Comparison of ENCODE assay signal across 1 cellular context in the genomic region with DNA sequence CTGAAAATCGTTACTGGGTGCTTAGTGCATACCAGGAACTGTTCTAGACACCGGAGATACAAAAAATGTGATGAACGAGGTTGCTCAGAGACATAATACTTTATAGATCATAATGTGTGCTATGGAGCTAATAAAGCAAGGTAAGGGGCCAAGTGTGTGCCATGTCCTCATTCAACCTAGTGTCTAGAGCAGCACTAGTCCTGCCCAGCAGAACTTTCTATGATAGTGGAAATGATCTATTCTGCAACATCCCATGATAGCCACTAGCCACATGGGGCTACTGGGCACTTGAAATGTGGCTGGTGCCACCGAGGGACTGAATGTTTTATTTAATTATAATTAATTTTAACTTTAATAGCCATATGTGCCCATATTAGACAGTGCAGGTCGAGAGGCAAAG.
TF ChIP-seq lines count a peak whose summit lies in the region.

No MANE protein-coding gene starts in this region.

TF ChIP-seq in H1, 55 proteins besides CTCF, POLR2A, EP300 and RAD21:
- TF ChIP-seq, protein P1, sequence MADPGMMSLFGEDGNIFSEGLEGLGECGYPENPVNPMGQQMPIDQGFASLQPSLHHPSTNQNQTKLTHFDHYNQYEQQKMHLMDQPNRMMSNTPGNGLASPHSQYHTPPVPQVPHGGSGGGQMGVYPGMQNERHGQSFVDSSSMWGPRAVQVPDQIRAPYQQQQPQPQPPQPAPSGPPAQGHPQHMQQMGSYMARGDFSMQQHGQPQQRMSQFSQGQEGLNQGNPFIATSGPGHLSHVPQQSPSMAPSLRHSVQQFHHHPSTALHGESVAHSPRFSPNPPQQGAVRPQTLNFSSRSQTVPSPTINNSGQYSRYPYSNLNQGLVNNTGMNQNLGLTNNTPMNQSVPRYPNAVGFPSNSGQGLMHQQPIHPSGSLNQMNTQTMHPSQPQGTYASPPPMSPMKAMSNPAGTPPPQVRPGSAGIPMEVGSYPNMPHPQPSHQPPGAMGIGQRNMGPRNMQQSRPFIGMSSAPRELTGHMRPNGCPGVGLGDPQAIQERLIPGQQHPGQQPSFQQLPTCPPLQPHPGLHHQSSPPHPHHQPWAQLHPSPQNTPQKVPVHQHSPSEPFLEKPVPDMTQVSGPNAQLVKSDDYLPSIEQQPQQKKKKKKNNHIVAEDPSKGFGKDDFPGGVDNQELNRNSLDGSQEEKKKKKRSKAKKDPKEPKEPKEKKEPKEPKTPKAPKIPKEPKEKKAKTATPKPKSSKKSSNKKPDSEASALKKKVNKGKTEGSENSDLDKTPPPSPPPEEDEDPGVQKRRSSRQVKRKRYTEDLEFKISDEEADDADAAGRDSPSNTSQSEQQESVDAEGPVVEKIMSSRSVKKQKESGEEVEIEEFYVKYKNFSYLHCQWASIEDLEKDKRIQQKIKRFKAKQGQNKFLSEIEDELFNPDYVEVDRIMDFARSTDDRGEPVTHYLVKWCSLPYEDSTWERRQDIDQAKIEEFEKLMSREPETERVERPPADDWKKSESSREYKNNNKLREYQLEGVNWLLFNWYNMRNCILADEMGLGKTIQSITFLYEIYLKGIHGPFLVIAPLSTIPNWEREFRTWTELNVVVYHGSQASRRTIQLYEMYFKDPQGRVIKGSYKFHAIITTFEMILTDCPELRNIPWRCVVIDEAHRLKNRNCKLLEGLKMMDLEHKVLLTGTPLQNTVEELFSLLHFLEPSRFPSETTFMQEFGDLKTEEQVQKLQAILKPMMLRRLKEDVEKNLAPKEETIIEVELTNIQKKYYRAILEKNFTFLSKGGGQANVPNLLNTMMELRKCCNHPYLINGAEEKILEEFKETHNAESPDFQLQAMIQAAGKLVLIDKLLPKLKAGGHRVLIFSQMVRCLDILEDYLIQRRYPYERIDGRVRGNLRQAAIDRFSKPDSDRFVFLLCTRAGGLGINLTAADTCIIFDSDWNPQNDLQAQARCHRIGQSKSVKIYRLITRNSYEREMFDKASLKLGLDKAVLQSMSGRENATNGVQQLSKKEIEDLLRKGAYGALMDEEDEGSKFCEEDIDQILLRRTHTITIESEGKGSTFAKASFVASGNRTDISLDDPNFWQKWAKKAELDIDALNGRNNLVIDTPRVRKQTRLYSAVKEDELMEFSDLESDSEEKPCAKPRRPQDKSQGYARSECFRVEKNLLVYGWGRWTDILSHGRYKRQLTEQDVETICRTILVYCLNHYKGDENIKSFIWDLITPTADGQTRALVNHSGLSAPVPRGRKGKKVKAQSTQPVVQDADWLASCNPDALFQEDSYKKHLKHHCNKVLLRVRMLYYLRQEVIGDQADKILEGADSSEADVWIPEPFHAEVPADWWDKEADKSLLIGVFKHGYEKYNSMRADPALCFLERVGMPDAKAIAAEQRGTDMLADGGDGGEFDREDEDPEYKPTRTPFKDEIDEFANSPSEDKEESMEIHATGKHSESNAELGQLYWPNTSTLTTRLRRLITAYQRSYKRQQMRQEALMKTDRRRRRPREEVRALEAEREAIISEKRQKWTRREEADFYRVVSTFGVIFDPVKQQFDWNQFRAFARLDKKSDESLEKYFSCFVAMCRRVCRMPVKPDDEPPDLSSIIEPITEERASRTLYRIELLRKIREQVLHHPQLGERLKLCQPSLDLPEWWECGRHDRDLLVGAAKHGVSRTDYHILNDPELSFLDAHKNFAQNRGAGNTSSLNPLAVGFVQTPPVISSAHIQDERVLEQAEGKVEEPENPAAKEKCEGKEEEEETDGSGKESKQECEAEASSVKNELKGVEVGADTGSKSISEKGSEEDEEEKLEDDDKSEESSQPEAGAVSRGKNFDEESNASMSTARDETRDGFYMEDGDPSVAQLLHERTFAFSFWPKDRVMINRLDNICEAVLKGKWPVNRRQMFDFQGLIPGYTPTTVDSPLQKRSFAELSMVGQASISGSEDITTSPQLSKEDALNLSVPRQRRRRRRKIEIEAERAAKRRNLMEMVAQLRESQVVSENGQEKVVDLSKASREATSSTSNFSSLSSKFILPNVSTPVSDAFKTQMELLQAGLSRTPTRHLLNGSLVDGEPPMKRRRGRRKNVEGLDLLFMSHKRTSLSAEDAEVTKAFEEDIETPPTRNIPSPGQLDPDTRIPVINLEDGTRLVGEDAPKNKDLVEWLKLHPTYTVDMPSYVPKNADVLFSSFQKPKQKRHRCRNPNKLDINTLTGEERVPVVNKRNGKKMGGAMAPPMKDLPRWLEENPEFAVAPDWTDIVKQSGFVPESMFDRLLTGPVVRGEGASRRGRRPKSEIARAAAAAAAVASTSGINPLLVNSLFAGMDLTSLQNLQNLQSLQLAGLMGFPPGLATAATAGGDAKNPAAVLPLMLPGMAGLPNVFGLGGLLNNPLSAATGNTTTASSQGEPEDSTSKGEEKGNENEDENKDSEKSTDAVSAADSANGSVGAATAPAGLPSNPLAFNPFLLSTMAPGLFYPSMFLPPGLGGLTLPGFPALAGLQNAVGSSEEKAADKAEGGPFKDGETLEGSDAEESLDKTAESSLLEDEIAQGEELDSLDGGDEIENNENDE (IDR thresholded peaks at IDR 0.05; ENCODE audit: insufficient replicate concordance, low read length), result no peak
- no peak for TF ChIP-seq TAF1 (IDR thresholded peaks at IDR 0.05; ENCODE audit: low read depth, low read length)
- TF ChIP-seq BACH1 (IDR thresholded peaks at IDR 0.05; ENCODE audit: low read length), result no peak
- TF ChIP-seq YY1 (IDR thresholded peaks at IDR 0.05; ENCODE audit: low read depth, low read length), result no peak
- TF ChIP-seq BRCA1 (IDR thresholded peaks at IDR 0.05; ENCODE audit: low read depth, low read length), result no peak
- no peak for TF ChIP-seq JUND (IDR thresholded peaks at IDR 0.05; ENCODE audit: low read length)
- TF ChIP-seq SP1 (IDR thresholded peaks at IDR 0.05; ENCODE audit: low read depth, low read length), result no peak
- TF ChIP-seq EZH2 (IDR thresholded peaks at IDR 0.05; ENCODE audit: low read depth, low read length, severe bottlenecking), result no peak
- no peak for TF ChIP-seq SIRT6 (IDR thresholded peaks at IDR 0.05; ENCODE audit: low read length)
- no peak for TF ChIP-seq TBP (IDR thresholded peaks at IDR 0.05; ENCODE audit: low read depth, low read length)
- no peak for TF ChIP-seq RXRA (IDR thresholded peaks at IDR 0.05; ENCODE audit: insufficient read depth, low read depth, low read length)
- no peak for TF ChIP-seq HDAC6 (IDR thresholded peaks at IDR 0.05; ENCODE audit: low read depth, low read length)
- TF ChIP-seq ASH2L (IDR thresholded peaks at IDR 0.05; ENCODE audit: low read length), result no peak
- TF ChIP-seq BCL11A (IDR thresholded peaks at IDR 0.05; ENCODE audit: low read depth in 2 of 2, low read length in 2 of 2), result no peak
- TF ChIP-seq TCF12 (IDR thresholded peaks at IDR 0.05; ENCODE audit: low read depth, low read length), result no peak
- TF ChIP-seq RBBP5 (IDR thresholded peaks at IDR 0.05; ENCODE audit: borderline replicate concordance, low read depth, low read length), result no peak
